In genomic region chr1:199290186-199290585, GRCh38 we compare ENCODE assay signal across 33 cellular contexts.
A peak's percentile ranks its signal among the peaks of the same experiment; 100 is the strongest.
DNase-seq lines count a peak whose midpoint lies in the region; ATAC-seq, FAIRE-seq and TF ChIP-seq lines count a peak whose summit lies in the region.
"Had no signal": no experiment of that assay in that cellular context is flagged by ENCODE, and none has a peak within 500 bp of the region (broad histone marks: within the 10 kb centered on the region; RNA-seq: fewer than 3 reads in every experiment).

No MANE protein-coding gene starts in this region.

- no peak overlapping the region for H3K27ac ChIP-seq in ACC112 (ENCODE audit: low read depth, low read length)
- no peak overlapping the region for H3K27ac ChIP-seq in coronary artery
- H3K27ac ChIP-seq: ascending aorta, left lung, ovary, SJSA1, thoracic aorta had no signal

- no peak for FAIRE-seq in GM19239 (lab: Jason Lieb, UNC)
- FAIRE-seq: GM12878, islet of Langerhans, urothelium cell line had no signal

- H2AFZ ChIP-seq in ACC112 (ENCODE audit: low read length, unreplicated experiment): no peak overlapping the region

- ATAC-seq in Right ventricle myocardium inferior: no peak
- ATAC-seq: GM12878; left lung; stimulated activated naive CD8-positive, alpha-beta T cell treated with anti-CD3 and anti-CD28 coated beads, Interleukin-15, amount 100 ng/mL, for 72 hours; T-cell; WTC11 had no signal

- H3K79me2 ChIP-seq in ACC112 (ENCODE audit: control insufficient read depth, insufficient read depth, low read length, unreplicated experiment): no peaks in the 10 kb centered on the region

- H3K4me1 ChIP-seq in ACC112 (ENCODE audit: control insufficient read depth, insufficient read depth, low read length, unreplicated experiment): peaks cover 20% of the 10 kb centered on the region
- H3K4me1 ChIP-seq: ascending aorta, HAP-1, left lung, SJSA1 had no signal

- intact Hi-C loops in Right ventricle myocardium inferior (cut with DNase I): no loop called here

- H3K4me3 ChIP-seq in ACC112 (ENCODE audit: low read depth, low read length) (peak overlapping the region; percentile 1; the same call in 1 of the 2 replicates), coronary artery (no peak overlapping the region)
- H3K4me3 ChIP-seq: ascending aorta, GM12878, HAP-1, left lung, ovary, SJSA1, thoracic aorta had no signal

- TF ChIP-seq CTCF in coronary artery (IDR thresholded peaks at IDR 0.05): no peak

- DNase-seq in HCEC 1CT: peak; percentile 71
- peak; percentile 63 for DNase-seq in amniotic epithelial cell (ENCODE audit: low read depth)
- DNase-seq in fibroblast of gingiva (ENCODE audit: low read depth): peak; percentile 10
- DNase-seq in pons (ENCODE audit: low spot score): no peak
- no peak for DNase-seq in GM19239 (ENCODE audit: insufficient read length, low spot score)
- no peak for DNase-seq in Right ventricle myocardium inferior (ENCODE audit: missing footprints)
- no peak for DNase-seq in coronary artery (ENCODE audit: low spot score)
- DNase-seq: activated CD4-positive, alpha-beta T cell treated with anti-CD3 and anti-CD28 coated beads, Interleukin-2, amount 10 ng/mL, durations not matched to agents 24 days and 14 days; activated gamma-delta T cell treated with Interleukin-2 at 50 U/mL for 16 hours; activated naive CD8-positive, alpha-beta T cell treated with anti-CD3 and anti-CD28 coated beads, Interleukin-2, amount 10 ng/mL, durations not matched to agents 7 days and 5 days; activated T-cell treated with anti-CD3 and anti-CD28 coated beads, Interleukin-2, amount 50 U/mL, for 24 hours; Calu3; caudate nucleus; glutamatergic neuron; left lung; mesendoderm; NCI-H1092; NCI-H1694 treated with DMSO at 0.1 percent for 48 hours; NCI-H446 treated with DMSO at 0.1 percent for 48 hours; NCI-H774; ovary; retina; stimulated activated naive CD8-positive, alpha-beta T cell treated with anti-CD3 and anti-CD28 coated beads, Interleukin-15, amount 100 ng/mL, for 72 hours; T-cell had no signal

- H3K27me3 ChIP-seq in ACC112 (ENCODE audit: insufficient read depth, low read length): no peaks in the 10 kb centered on the region
- H3K27me3 ChIP-seq: ascending aorta, left lung, ovary, SJSA1 had no signal

- H3K36me3 ChIP-seq in ACC112 (ENCODE audit: insufficient read depth, low read length): no peaks in the 10 kb centered on the region
- H3K36me3 ChIP-seq: ascending aorta, HAP-1, left lung, ovary, SJSA1, thoracic aorta had no signal

Comparison
In these comparisons a context has a peak if more than half of its experiments do, and no peak if none do; other contexts are left out.
1. DNase-seq: peak in HCEC 1CT (single experiment), amniotic epithelial cell (single experiment) and fibroblast of gingiva (single experiment); none in pons (single experiment), GM19239 (single experiment), Right ventricle myocardium inferior (single experiment) and coronary artery (single experiment).